ENCODE assay signal across 28 cellular contexts in genomic region chr7:7916064-7916463, GRCh38.
"Had no signal": no experiment of that assay in that cellular context is flagged by ENCODE, and none has a peak within 500 bp of the region (broad histone marks: within the 10 kb centered on the region; RNA-seq: fewer than 3 reads in every experiment).

No MANE protein-coding gene starts in this region.

- FAIRE-seq: endometrium, islet of Langerhans, keratinocyte had no signal

- ATAC-seq: effector memory CD8-positive, alpha-beta T cell; esophagus mucosa; gastrocnemius medialis; heart right ventricle; left cardiac atrium; left lobe of liver; left ventricle myocardium superior had no signal

- H3K27ac ChIP-seq: colonic mucosa, epithelial cell of prostate, esophagus squamous epithelium, gastrocnemius medialis, heart right ventricle had no signal

- H3K4me3 ChIP-seq: colonic mucosa, esophagus squamous epithelium, gastrocnemius medialis, heart right ventricle, lung had no signal

- DNase-seq: colonic mucosa; cortex of kidney; effector CD8-positive, alpha-beta T cell; effector memory CD8-positive, alpha-beta T cell; endodermal cell; erythroblast; esophagus squamous epithelium; foreskin fibroblast; foreskin melanocyte; gastrocnemius medialis; glutamatergic neuron; head of caudate nucleus; heart right ventricle; hippocampal formation; left cardiac atrium; left ventricle myocardium superior; mammary epithelial cell; mesendoderm; midbrain had no signal

- H3K4me3 Mint-ChIP-seq: dendritic cell treated with granulocyte-macrophage colony-stimulating factor and Interleukin-4, amounts not matched to agents 40 ng/mL and 50 ng/mL, for 4 days; effector memory CD8-positive, alpha-beta T cell; endodermal cell; memory B cell had no signal

- H3K27me3 Mint-ChIP-seq: dendritic cell treated with granulocyte-macrophage colony-stimulating factor and Interleukin-4, amounts not matched to agents 40 ng/mL and 50 ng/mL, for 4 days; effector memory CD8-positive, alpha-beta T cell; memory B cell had no signal

- H3K27ac Mint-ChIP-seq: dendritic cell treated with granulocyte-macrophage colony-stimulating factor and Interleukin-4, amounts not matched to agents 40 ng/mL and 50 ng/mL, for 4 days; effector memory CD8-positive, alpha-beta T cell; endodermal cell; memory B cell had no signal

- H3K9me3 Mint-ChIP-seq: dendritic cell treated with granulocyte-macrophage colony-stimulating factor and Interleukin-4, amounts not matched to agents 40 ng/mL and 50 ng/mL, for 4 days; effector memory CD8-positive, alpha-beta T cell; endodermal cell; memory B cell had no signal

- H3K36me3 ChIP-seq: colonic mucosa, esophagus squamous epithelium, gastrocnemius medialis, heart right ventricle had no signal

- H3K4me1 ChIP-seq: colonic mucosa had no signal

- H3K27me3 ChIP-seq: colonic mucosa, esophagus squamous epithelium, gastrocnemius medialis, heart right ventricle had no signal

- H3K9me3 ChIP-seq: colonic mucosa, esophagus squamous epithelium, gastrocnemius medialis, heart right ventricle had no signal
